In genomic region chr7:55966851-55967250, GRCh38 we compare ENCODE assay signal across 1 cellular context.
TF ChIP-seq lines count a peak whose summit lies in the region.

No MANE protein-coding gene starts in this region.

TF ChIP-seq in GM23338, 12 proteins besides CTCF, POLR2A, EP300 and RAD21 (continued from another document):
- no peak for TF ChIP-seq REST (IDR thresholded peaks at IDR 0.05; ENCODE audit: unreplicated experiment)
- no peak for TF ChIP-seq EZH2 (IDR thresholded peaks at IDR 0.05; ENCODE audit: low read depth, unreplicated experiment)
- TF ChIP-seq POLR2AphosphoS5 (IDR thresholded peaks at IDR 0.05; ENCODE audit: low read depth), result no peak
